ENCODE assay signal across 14 cellular contexts in the genomic region with DNA sequence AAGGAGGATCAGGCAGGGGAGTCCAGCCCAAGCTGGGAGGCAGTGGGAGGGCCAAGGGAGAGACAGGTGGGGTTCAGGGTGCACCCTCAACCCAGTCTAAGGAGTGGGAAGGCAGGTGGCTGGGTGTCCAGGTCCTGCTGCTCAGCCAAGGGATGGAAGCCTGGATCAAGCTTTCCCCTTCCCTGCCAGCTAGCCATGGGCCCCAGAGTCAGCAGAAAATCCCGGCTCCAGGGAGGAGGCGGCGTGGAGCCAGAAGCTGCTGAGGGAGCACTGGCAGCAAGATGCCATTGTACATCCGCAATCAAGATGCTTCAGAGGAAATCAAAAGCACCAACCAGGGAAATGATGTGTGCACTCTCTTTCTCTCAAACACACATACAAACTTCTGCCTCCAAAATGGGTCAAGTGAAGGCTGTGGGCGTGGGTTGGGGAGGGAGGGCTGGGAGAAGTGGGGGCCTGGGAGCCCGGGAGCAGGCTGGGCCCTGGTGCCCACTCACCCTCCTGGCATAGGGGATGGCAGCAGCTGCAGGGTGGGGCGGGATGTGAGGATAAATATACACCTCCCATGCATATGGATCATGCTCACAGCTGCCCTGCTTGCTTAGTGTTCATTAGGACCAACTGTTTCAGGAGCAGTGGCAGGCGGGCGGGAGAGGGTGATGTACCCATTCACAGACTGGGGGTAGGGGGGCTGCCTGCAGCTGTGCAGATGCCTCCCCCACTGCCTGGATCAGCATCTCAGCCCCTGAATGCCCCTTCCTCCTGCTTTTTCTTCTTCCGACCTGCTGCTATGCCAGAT. TPM values are rescaled to one million over a fixed set of nuclear protein-coding genes. Genes with fewer than 3 reads are reported as not detected.
DNase-seq lines count a peak whose midpoint lies in the region; ATAC-seq and TF ChIP-seq lines count a peak whose summit lies in the region.
"Had no signal": no experiment of that assay in that cellular context is flagged by ENCODE, and none has a peak within 500 bp of the region (broad histone marks: within the 10 kb centered on the region; RNA-seq: fewer than 3 reads in every experiment).

No MANE protein-coding gene starts in this region.

- no peak for ATAC-seq in CD8-positive, alpha-beta T cell
- ATAC-seq in right cardiac atrium (no peak), gastrocnemius medialis (no peak), HG03025 (IDR thresholded peaks at IDR 0.05; ENCODE audit: low FRiP score, unreplicated experiment) (no peak), GM18498 (IDR thresholded peaks at IDR 0.05; ENCODE audit: unreplicated experiment) (no peak)

- H3K4me1 ChIP-seq in CD8-positive, alpha-beta T cell (ENCODE audit: insufficient read depth, low read length): peaks cover 24% of the 10 kb centered on the region
- peaks cover 17% of the 10 kb centered on the region for H3K4me1 ChIP-seq in NT2/D1 (ENCODE audit: insufficient read depth, insufficient read length)
- H3K4me1 ChIP-seq in right cardiac atrium (ENCODE audit: control insufficient read depth, insufficient read depth, low read length): peaks cover 7% of the 10 kb centered on the region
- peaks cover 16 to 25% of the 10 kb centered on the region in 2 donors for H3K4me1 ChIP-seq in gastrocnemius medialis

- no peaks in the 10 kb centered on the region for H3K27me3 Mint-ChIP-seq in CD8-positive, alpha-beta T cell (ENCODE audit: low read depth)
- H3K27me3 Mint-ChIP-seq: naive B cell had no signal

- intact Hi-C loops in CD8-positive, alpha-beta T cell (cut with DNase I, micrococcal nuclease): no loop called here
- intact Hi-C loops in right cardiac atrium (cut with DNase I): no loop called here
- intact Hi-C loops in gastrocnemius medialis (cut with DNase I; ENCODE audit: low total_unique reads): loop anchor here (1.0 kb wide), 1 partner anchor 22 kb away; no protein-coding TSS in a partner anchor

- DNase-seq in CD8-positive, alpha-beta T cell: no peak
- DNase-seq in NT2/D1 (ENCODE audit: low read depth, low spot score) (no peak), right cardiac atrium (peak in 1 of 3 donors; percentile 44), gastrocnemius medialis (no peak), A172 (ENCODE audit: low spot score) (no peak), NCI-H345 treated with DMSO at 0.1 percent for 48 hours (lab: John Stamatoyannopoulos, UW; ENCODE audit: unreplicated experiment) (no peak)
- DNase-seq: activated CD8-positive, alpha-beta memory T cell treated with anti-CD3 and anti-CD28 coated beads, Interleukin-2, amount 50 U/mL, for 4 hours; COR-L47; naive B cell; stimulated activated CD4-positive, alpha-beta T cell treated with anti-CD3 and anti-CD28 coated beads, Interleukin-1b, Interleukin-23, amount 100 ng/mL, for 48 hours; stimulated activated naive CD4-positive, alpha-beta T cell treated with Interleukin-2 at 50 U/mL for 16 hours had no signal

- H3K4me1 Mint-ChIP-seq in CD8-positive, alpha-beta T cell (ENCODE audit: low read depth): peaks cover 31% of the 10 kb centered on the region

- no peaks in the 10 kb centered on the region for H3K27me3 ChIP-seq in CD8-positive, alpha-beta T cell (ENCODE audit: insufficient read depth, low read length)
- H3K27me3 ChIP-seq in NT2/D1 (ENCODE audit: insufficient read depth, insufficient read length) (no peaks in the 10 kb centered on the region), right cardiac atrium (ENCODE audit: control insufficient read depth, insufficient read depth) (no peaks in the 10 kb centered on the region), gastrocnemius medialis (no peaks in the 10 kb centered on the region)

- H3K9ac ChIP-seq in NT2/D1 (ENCODE audit: insufficient read length, low read depth): peak overlapping the region; percentile 32

- 85% methylated on average over 10 of the region's 10 CpGs for WGBS in right cardiac atrium

- no peak overlapping the region for H3K4me3 ChIP-seq in CD8-positive, alpha-beta T cell (ENCODE audit: low read depth, low read length)
- H3K4me3 ChIP-seq in NT2/D1 (ENCODE audit: insufficient read length, low read depth) (no peak overlapping the region), right cardiac atrium (ENCODE audit: low read length) (no peak overlapping the region), gastrocnemius medialis (no peak overlapping the region)

- no peaks in the 10 kb centered on the region for H3K9me3 ChIP-seq in CD8-positive, alpha-beta T cell (ENCODE audit: low read length)
- H3K9me3 ChIP-seq in NT2/D1 (ENCODE audit: insufficient read depth, low read length): no peaks in the 10 kb centered on the region
- no peaks in the 10 kb centered on the region for H3K9me3 ChIP-seq in right cardiac atrium (ENCODE audit: control insufficient read depth, low read length)
- no peaks in the 10 kb centered on the region for H3K9me3 ChIP-seq in gastrocnemius medialis

- H3K36me3 Mint-ChIP-seq in CD8-positive, alpha-beta T cell: no peaks in the 10 kb centered on the region
- H3K36me3 Mint-ChIP-seq: naive B cell had no signal

- POLR2A ChIA-PET in CD8-positive, alpha-beta T cell (lab: Charles Lee): interaction anchor here (0.5 to 3.3 kb wide), 3 partner anchors 10 to 584 kb away, joined by 3 to 20 read pairs (median 4); a partner anchor contains a TSS

- H3K4me3 Mint-ChIP-seq in CD8-positive, alpha-beta T cell: no peak overlapping the region
- H3K4me3 Mint-ChIP-seq: naive B cell had no signal

- no peaks in the 10 kb centered on the region for H3K36me3 ChIP-seq in CD8-positive, alpha-beta T cell (ENCODE audit: insufficient read depth, low read length)
- H3K36me3 ChIP-seq in NT2/D1 (ENCODE audit: insufficient read depth, insufficient read length, low read length): no peaks in the 10 kb centered on the region
- H3K36me3 ChIP-seq in gastrocnemius medialis: no peaks in the 10 kb centered on the region

- TF ChIP-seq POLR2A in gastrocnemius medialis (IDR thresholded peaks at IDR 0.05): no peak

- H3K27ac ChIP-seq in CD8-positive, alpha-beta T cell (ENCODE audit: low read depth, low read length): no peak overlapping the region
- H3K27ac ChIP-seq in right cardiac atrium (ENCODE audit: low read length): peak overlapping the region; percentile 88
- peak overlapping the region; percentile 69 to 93 (median 78) for H3K27ac ChIP-seq in gastrocnemius medialis
- H3K27ac ChIP-seq: HL-60 had no signal

- CTCF ChIA-PET in CD8-positive, alpha-beta T cell (lab: Charles Lee): interaction anchor here (0.6 to 6.0 kb wide), 6 partner anchors 12 to 58 kb away, joined by 3 to 82 read pairs (median 8); a partner anchor contains a TSS

- no peak for TF ChIP-seq CTCF in CD8-positive, alpha-beta T cell (IDR thresholded peaks at IDR 0.05)
- TF ChIP-seq CTCF in gastrocnemius medialis (IDR thresholded peaks at IDR 0.05 in 4 of 5, conservative IDR thresholded peaks at IDR 0.05 in 1 of 5): no peak

- peak overlapping the region; percentile 66 for H3K27ac Mint-ChIP-seq in CD8-positive, alpha-beta T cell

- no peaks in the 10 kb centered on the region for H3K9me3 Mint-ChIP-seq in CD8-positive, alpha-beta T cell
- H3K9me3 Mint-ChIP-seq: naive B cell had no signal

- in situ Hi-C loops in gastrocnemius medialis (cut with MboI; ENCODE audit: low sequenced_read_pairs in 4 of 4): no loop called here

RNA-seq across cellular contexts. Expression of a gene that starts 24.2 kb away (rescaled TPM):
- total RNA-seq in CD8-positive, alpha-beta T cell: 10 to 100 TPM; 47.9 to 53.1 TPM
- total RNA-seq in right cardiac atrium: 100 to 1,000 TPM; 104 to 120 (median 109) TPM
- 71.4 TPM for polyA plus RNA-seq in right cardiac atrium
- total RNA-seq in gastrocnemius medialis: 100 to 1,000 TPM; 113 to 222 (median 138) TPM
- 66.8 and 68.3 TPM in 2 replicates for total RNA-seq in A172 (2014; rRNA removed; shearing (Covaris generic))

RNA-seq across cellular contexts. Expression of a gene that starts 45.7 kb away (rescaled TPM):
- total RNA-seq in CD8-positive, alpha-beta T cell: under 1 TPM; 0.49 to 0.75 TPM
- 10 to 100 TPM; 13.0 to 18.3 (median 14.9) TPM for total RNA-seq in right cardiac atrium
- 16.3 TPM for polyA plus RNA-seq in right cardiac atrium
- 1 to 10 TPM; 1.0 to 2.4 (median 1.5) TPM for total RNA-seq in gastrocnemius medialis
- 11.1 and 17.9 TPM in 2 replicates for total RNA-seq in A172 (2014; rRNA removed; shearing (Covaris generic))

RNA-seq across cellular contexts. Expression of a gene that starts 45.9 kb away (rescaled TPM):
- 1 to 10 TPM; 5.3 to 5.7 TPM for total RNA-seq in CD8-positive, alpha-beta T cell
- 1 to 10 TPM; 1.8 to 4.8 (median 2.4) TPM for total RNA-seq in right cardiac atrium
- 1.8 TPM for polyA plus RNA-seq in right cardiac atrium
- total RNA-seq in gastrocnemius medialis: 1 to 10 TPM in 1 of 4 donors, under 1 TPM in 3; 0.20 to 5.0 (median 0.76) TPM
- 7.3 and 9.5 TPM in 2 replicates for total RNA-seq in A172 (2014; rRNA removed; shearing (Covaris generic))
